9 cellular contexts compared by ENCODE assay signal in genomic region chr9:23821400-23822181, GRCh38. TPM values are rescaled to one million over a fixed set of nuclear protein-coding genes. Genes with fewer than 3 reads are reported as not detected.
DNase-seq lines count a peak whose midpoint lies in the region; ATAC-seq, FAIRE-seq and TF ChIP-seq lines count a peak whose summit lies in the region.
"Had no signal": no experiment of that assay in that cellular context is flagged by ENCODE, and none has a peak within 500 bp of the region (broad histone marks: within the 10 kb centered on the region; RNA-seq: fewer than 3 reads in every experiment).

No MANE protein-coding gene starts in this region.

- H4K20me1 ChIP-seq in HepG2 (ENCODE audit: insufficient read depth, low read length) = no peaks in the 10 kb centered on the region

- H3K9me3 ChIP-seq in liver (ENCODE audit: control insufficient read depth in 4 of 4, low read length in 3 of 4) = peaks cover 0 to 3% (median 0%) of the 10 kb centered on the region in 4 donors
- H3K9me3 ChIP-seq in HepG2 (ENCODE audit: low read length) = no peaks in the 10 kb centered on the region
- H3K9me3 ChIP-seq in breast epithelium = no peaks in the 10 kb centered on the region
- H3K9me3 ChIP-seq in aorta (ENCODE audit: control insufficient read depth, low read length) = no peaks in the 10 kb centered on the region

- POLR2A ChIA-PET in HepG2 (lab: Yijun Ruan, JAX) = no interaction called here

- H2BK5ac ChIP-seq in mesendoderm (ENCODE audit: low read length) = no peak overlapping the region

- peaks cover 2% of the 10 kb centered on the region for H3K79me1 ChIP-seq in mesendoderm (ENCODE audit: low read length)

- no peak overlapping the region for H2BK120ac ChIP-seq in mesendoderm (ENCODE audit: low read depth, low read length)

- H3K4me1 ChIP-seq in liver (ENCODE audit: control insufficient read depth in 4 of 4, insufficient read depth in 4 of 4, low read length in 3 of 4) (peaks cover 14 to 32% (median 18%) of the 10 kb centered on the region in 4 donors), HepG2 (ENCODE audit: insufficient read depth, low read length) (no peaks in the 10 kb centered on the region), breast epithelium (peaks cover 0 to 4% of the 10 kb centered on the region in 2 donors), mesendoderm (ENCODE audit: control insufficient read depth, low read depth, low read length) (peaks cover 12% of the 10 kb centered on the region), aorta (ENCODE audit: control insufficient read depth in 1 of 2, insufficient read depth in 2 of 2, low read length in 2 of 2) (no peaks in the 10 kb centered on the region)

- FAIRE-seq in HepG2 (lab: Jason Lieb, UNC) = no peak
- FAIRE-seq: HTR-8/SVneo had no signal

- intact Hi-C loops in HepG2 (cut with micrococcal nuclease; ENCODE audit: unreplicated experiment) = no loop called here
- intact Hi-C loops in breast epithelium (cut with DNase I; ENCODE audit: low total_unique reads) = no loop called here
- intact Hi-C loops in aorta (cut with DNase I) = no loop called here

- H3K4ac ChIP-seq in mesendoderm (ENCODE audit: low read depth, low read length) = no peak overlapping the region

- H3K79me2 ChIP-seq in HepG2 (ENCODE audit: insufficient read depth, low read length) (no peaks in the 10 kb centered on the region), mesendoderm (ENCODE audit: control insufficient read depth, insufficient read depth, low read length) (peaks cover 9% of the 10 kb centered on the region)

- H3K9ac ChIP-seq in liver (ENCODE audit: low read depth in 1 of 2, low read length in 2 of 2) (no peak overlapping the region), HepG2 (ENCODE audit: insufficient read depth, low read depth, low read length) (no peak overlapping the region), mesendoderm (ENCODE audit: low read length) (peak overlapping the region; percentile 66)

- H3K27ac ChIP-seq in liver (ENCODE audit: low read depth in 1 of 2, low read length in 2 of 2) = no peak overlapping the region
- H3K27ac ChIP-seq in HepG2 (ENCODE audit: extremely low read length, insufficient read depth, low read length) = no peak overlapping the region
- H3K27ac ChIP-seq in breast epithelium = no peak overlapping the region
- H3K27ac ChIP-seq in mesendoderm (ENCODE audit: low read depth, low read length) = no peak overlapping the region
- H3K27ac ChIP-seq in aorta (ENCODE audit: low read depth in 1 of 2, low read length in 2 of 2) = no peak overlapping the region

- peak overlapping the region; percentile 98 for H3K23ac ChIP-seq in mesendoderm (ENCODE audit: low read length)

- 3% methylated on average over 95 of the region's 95 CpGs for WGBS in liver
- WGBS in HepG2 (ENCODE audit: low lambda C conversion rate) = 57% methylated on average over 19 of the region's 95 CpGs
- no CpG with 5 or more reads among the region's 95 CpGs for WGBS in mesendoderm (ENCODE audit: extremely low coverage, insufficient coverage, low lambda C conversion rate)
- 2% methylated on average over 42 to 95 of the region's 95 CpGs for WGBS in aorta, 2 donors

- peaks cover 0 to 24% (median 15%) of the 10 kb centered on the region in 4 donors for H3K27me3 ChIP-seq in liver (ENCODE audit: control insufficient read depth in 4 of 4, insufficient read depth in 4 of 4, low read length in 3 of 4)
- H3K27me3 ChIP-seq in HepG2 (ENCODE audit: control insufficient read depth in 1 of 2, insufficient read depth in 2 of 2, low read length in 2 of 2) = peaks cover 0 to 11% of the 10 kb centered on the region in 2 experiments; a peak in 3 of 5 replicates
- H3K27me3 ChIP-seq in breast epithelium = peaks cover 6 to 59% of the 10 kb centered on the region in 2 donors
- H3K27me3 ChIP-seq in mesendoderm (ENCODE audit: insufficient read depth, low read length, poor library complexity) = peaks cover 21% of the 10 kb centered on the region
- H3K27me3 ChIP-seq in aorta (ENCODE audit: control insufficient read depth in 1 of 2, insufficient read depth in 2 of 2, low read length in 1 of 2) = peaks cover 0 to 2% of the 10 kb centered on the region in 2 donors

- TF ChIP-seq EP300 in HepG2 (IDR thresholded peaks at IDR 0.05; ENCODE audit: low read depth in 2 of 2, low read length in 2 of 2) (no peak), HepG2 (CRISPR knock-in tag; IDR thresholded peaks at IDR 0.05; ENCODE audit: borderline replicate concordance) (no peak)

- DNase-seq in HepG2 (ENCODE audit: low spot score) (no peak), breast epithelium (ENCODE audit: low spot score in 2 of 2) (no peak), mesendoderm (peak; percentile 80), aorta (peak; percentile 48 to 75)
- DNase-seq in stimulated activated naive CD8-positive, alpha-beta T cell treated with anti-CD3 and anti-CD28 coated beads, Interleukin-15, Interleukin-2, amounts not matched to agents 100 U/mL and 50 U/mL, for 24 hours = no peak

- no peak overlapping the region for H2AK5ac ChIP-seq in mesendoderm (ENCODE audit: low read length)

- ATAC-seq in HepG2 (no peak), aorta (ENCODE audit: low FRiP score) (no peak), GM21576 (IDR thresholded peaks at IDR 0.05; ENCODE audit: unreplicated experiment) (no peak), HG03432 (IDR thresholded peaks at IDR 0.05; ENCODE audit: unreplicated experiment) (no peak)
- no peak for ATAC-seq in stimulated activated naive CD8-positive, alpha-beta T cell treated with anti-CD3 and anti-CD28 coated beads, Interleukin-15, Interleukin-2, amounts not matched to agents 100 U/mL and 50 U/mL, for 24 hours

- no peak overlapping the region for H4K5ac ChIP-seq in mesendoderm (ENCODE audit: low read length)

- no peak overlapping the region for H4K8ac ChIP-seq in mesendoderm (ENCODE audit: low read depth, low read length)

- peak overlapping the region; percentile 85 for H3K56ac ChIP-seq in mesendoderm (ENCODE audit: low read length)

- BruUV-seq in HepG2 (replicated peaks; lab: Mats Ljungman, UMichigan) = no TSS peak

- H3K4me3 ChIP-seq in liver (ENCODE audit: low read depth in 1 of 3, low read length in 3 of 3) = peak overlapping the region in 2 of 3 donors; percentile 32 to 64
- H3K4me3 ChIP-seq in HepG2 (replicated peaks in 1 of 3; ENCODE audit: insufficient read depth in 1 of 3, low read depth in 2 of 3, low read length in 3 of 3) = no peak overlapping the region
- peak overlapping the region; percentile 29 to 69 (median 52) for H3K4me3 ChIP-seq in breast epithelium
- H3K4me3 ChIP-seq in mesendoderm (ENCODE audit: low read length) = peak overlapping the region; percentile 53
- H3K4me3 ChIP-seq in aorta (ENCODE audit: low read length in 2 of 2) = peak overlapping the region in 1 of 2 donors; percentile 17

- TF ChIP-seq CTCF in liver (IDR thresholded peaks at IDR 0.05; ENCODE audit: low read depth, low read length, missing input control) (no peak), HepG2 (CRISPR knock-in tag; IDR thresholded peaks at IDR 0.05) (no peak), breast epithelium (IDR thresholded peaks at IDR 0.05) (no peak)

- TF ChIP-seq RAD21 in liver (IDR thresholded peaks at IDR 0.05) = no peak
- TF ChIP-seq RAD21 in HepG2 (CRISPR knock-in tag; IDR thresholded peaks at IDR 0.05) = no peak

- no peaks in the 10 kb centered on the region for H3K36me3 ChIP-seq in liver (ENCODE audit: control insufficient read depth in 4 of 4, insufficient read depth in 3 of 4, low read depth in 1 of 4, low read length in 3 of 4)
- no peaks in the 10 kb centered on the region for H3K36me3 ChIP-seq in HepG2 (replicated peaks in 1 of 2; ENCODE audit: control insufficient read depth in 1 of 2, insufficient read depth in 2 of 2, low read length in 2 of 2)
- H3K36me3 ChIP-seq in breast epithelium = no peaks in the 10 kb centered on the region
- no peaks in the 10 kb centered on the region for H3K36me3 ChIP-seq in mesendoderm (ENCODE audit: control insufficient read depth, insufficient read depth, low read length)
- H3K36me3 ChIP-seq in aorta (ENCODE audit: control insufficient read depth in 1 of 2, insufficient read depth in 2 of 2, low read length in 1 of 2) = no peaks in the 10 kb centered on the region

- CTCF ChIA-PET in HepG2 (lab: Yijun Ruan, JAX; ENCODE audit: low intra/inter-chr PET ratio, low total read pairs) = no interaction called here

- in situ Hi-C loops in HepG2 (cut with HindIII; ENCODE audit: extremely low pct_ligation_motif_present, low pct_unique_long_range_greater_than_20kb) = no loop called here

- peak overlapping the region; percentile 5 for H3K18ac ChIP-seq in mesendoderm (ENCODE audit: low read length)

- H2AFZ ChIP-seq in HepG2 (ENCODE audit: low read length) = no peak overlapping the region

- H3K4me2 ChIP-seq in HepG2 (ENCODE audit: low read depth, low read length) (no peak overlapping the region), mesendoderm (ENCODE audit: low read length) (peak overlapping the region; percentile 89)

- no peak for TF ChIP-seq POLR2A in HepG2 (IDR thresholded peaks at IDR 0.05; ENCODE audit: insufficient read depth in 1 of 2, low read depth in 2 of 2, low read length in 2 of 2)
- TF ChIP-seq POLR2A in breast epithelium (IDR thresholded peaks at IDR 0.05) = no peak

- H2BK15ac ChIP-seq in mesendoderm (replicated peaks; ENCODE audit: low read depth) = no peak overlapping the region

RNA-seq across cellular contexts. Expression of gene ELAVL2, which starts 4.4 kb away (rescaled TPM):
- total RNA-seq in liver (under 1 TPM in 1 of 2 donors, not detected in 1; 0.19 TPM), HepG2 (2016; rRNA removed; fragmentation: Illumina TruSeq; extraction: Trizol) (not detected in 2 replicates), breast epithelium (1 to 10 TPM in 1 of 3 donors, under 1 TPM in 2; 0.59 to 1.1 (median 0.66) TPM), aorta (under 1 TPM in 1 of 2 donors, not detected in 1; 0.42 TPM)
- polyA plus RNA-seq in liver (not detected), HepG2 (2011; rRNA removed) (not detected in 2 replicates), aorta (not detected)
- total RNA-seq in HepG2 (2016; cell fraction: cytosol; rRNA removed; fragmentation: Illumina TruSeq; extraction: Trizol; ENCODE audit: low read depth) = not detected in 2 replicates
- total RNA-seq in HepG2 (2016; cell fraction: insoluble cytoplasmic fraction; rRNA removed; fragmentation: Illumina TruSeq; extraction: Trizol) = not detected in 2 replicates
- total RNA-seq in HepG2 (2016; cell fraction: membrane; rRNA removed; fragmentation: Illumina TruSeq; extraction: Trizol) = not detected in 2 replicates
- not detected in 2 replicates for total RNA-seq in HepG2 (2016; cell fraction: nucleus; rRNA removed; fragmentation: Illumina TruSeq; extraction: Trizol)
- polyA plus RNA-seq in HepG2 (2011; cell fraction: cytosol; rRNA removed) = not detected in 2 replicates
- polyA plus RNA-seq in HepG2 (2011; cell fraction: nucleus; rRNA removed) = not detected in 2 replicates
- polyA plus RNA-seq in HepG2 (2012) = not detected in 2 replicates
- polyA plus RNA-seq in HepG2 (2016; cell fraction: cytosol; fragmentation: Illumina TruSeq; extraction: Trizol; ENCODE audit: low read depth) = not detected in 2 replicates
- not detected in 2 replicates for polyA plus RNA-seq in HepG2 (2016; cell fraction: insoluble cytoplasmic fraction; fragmentation: Illumina TruSeq; extraction: Trizol; ENCODE audit: low read depth)
- polyA plus RNA-seq in HepG2 (2016; cell fraction: membrane; fragmentation: Illumina TruSeq; extraction: Trizol; ENCODE audit: low read depth) = not detected in 2 replicates
- polyA plus RNA-seq in HepG2 (2016; cell fraction: nucleus; fragmentation: Illumina TruSeq; extraction: Trizol; ENCODE audit: insufficient read depth, low read depth) = not detected in 2 replicates
- not detected in 2 replicates for polyA minus RNA-seq in HepG2 (2011; rRNA and poly(A)+ RNA removed; ENCODE audit: low replicate concordance)
- polyA minus RNA-seq in HepG2 (2011; cell fraction: cytosol; rRNA and poly(A)+ RNA removed) = not detected in 2 replicates
- polyA minus RNA-seq in HepG2 (2011; cell fraction: nucleus; rRNA and poly(A)+ RNA removed) = not detected in 2 replicates
- polyA plus RNA-seq in mesendoderm (2013, experiment 1 of 2) = 5.2 TPM
- polyA plus RNA-seq in mesendoderm (2013, experiment 2 of 2) = 4.8 TPM

Comparison
In these comparisons a context has a peak if more than half of its experiments do, and no peak if none do; other contexts are left out.
1. H3K4me3 ChIP-seq: peak in liver (2 of 3), breast epithelium (3 of 3) and mesendoderm (single experiment); none in HepG2 (0 of 3).
2. DNase-seq: peak in mesendoderm (single experiment) and aorta (2 of 2); none in HepG2 (single experiment), breast epithelium (0 of 2) and stimulated activated naive CD8-positive, alpha-beta T cell treated with anti-CD3 and anti-CD28 coated beads, Interleukin-15, Interleukin-2, amounts not matched to agents 100 U/mL and 50 U/mL, for 24 hours (single experiment).